ENCODE assay signal across 2 cellular contexts in the genomic region with DNA sequence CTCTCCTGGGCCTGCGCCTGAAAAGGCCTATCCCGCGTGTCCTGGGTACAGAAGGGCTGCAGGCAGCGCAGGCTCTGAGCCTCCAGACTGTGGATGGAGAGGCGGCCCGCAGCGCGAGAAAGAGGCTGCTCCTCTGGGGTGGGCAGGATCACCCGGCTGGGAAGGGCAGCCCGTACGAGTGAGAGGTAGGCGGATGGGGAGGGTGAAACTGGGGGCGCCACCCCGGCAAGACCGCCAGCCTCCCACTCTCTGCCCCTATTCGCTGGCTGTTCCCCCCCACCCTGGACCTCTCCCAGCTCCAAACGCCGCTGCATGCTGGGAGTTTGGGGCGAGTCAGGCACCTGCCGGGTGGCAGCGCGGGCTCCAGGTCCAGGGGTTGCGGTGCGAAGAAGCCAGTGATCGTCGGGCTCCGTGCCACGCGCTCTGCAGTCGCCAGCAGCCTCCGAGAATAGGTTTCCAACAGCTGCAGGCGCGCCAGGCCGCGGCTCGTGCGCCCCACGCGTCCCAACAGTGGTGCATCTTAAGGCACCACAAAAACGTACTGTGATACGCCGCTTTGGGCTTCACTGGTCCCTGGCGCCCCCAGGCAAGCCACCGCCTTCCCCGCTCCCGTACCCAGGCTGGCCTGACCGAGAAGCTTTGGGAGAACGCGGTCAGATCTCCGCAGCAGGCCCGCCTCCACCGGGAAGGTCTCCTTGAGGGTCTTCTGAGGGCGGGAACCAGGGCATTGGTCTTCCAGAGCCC.
TF ChIP-seq lines count a peak whose summit lies in the region.

No MANE protein-coding gene starts in this region.

TF ChIP-seq in IMR-90, 13 proteins besides CTCF, POLR2A, EP300 and RAD21:
- TF ChIP-seq CEBPB (IDR thresholded peaks at IDR 0.05; ENCODE audit: low read depth, low read length) = no peak
- no peak for TF ChIP-seq FOS (IDR thresholded peaks at IDR 0.05; ENCODE audit: low read depth, low read length)
- no peak for TF ChIP-seq RFX5 (IDR thresholded peaks at IDR 0.05; ENCODE audit: low read depth, low read length)
- no peak for TF ChIP-seq MAFK (IDR thresholded peaks at IDR 0.05; ENCODE audit: low read depth, low read length)
- TF ChIP-seq SMC3 (IDR thresholded peaks at IDR 0.05; ENCODE audit: low read depth, low read length) = no peak
- no peak for TF ChIP-seq MXI1 (IDR thresholded peaks at IDR 0.05; ENCODE audit: borderline replicate concordance, low read depth, low read length)
- TF ChIP-seq BHLHE40 (IDR thresholded peaks at IDR 0.05; ENCODE audit: low read depth, low read length) = no peak
- TF ChIP-seq MAZ (IDR thresholded peaks at IDR 0.05; ENCODE audit: borderline replicate concordance, low read depth, low read length) = no peak
- TF ChIP-seq CHD1 (IDR thresholded peaks at IDR 0.05; ENCODE audit: low read depth, low read length) = no peak
- TF ChIP-seq, protein P1, sequence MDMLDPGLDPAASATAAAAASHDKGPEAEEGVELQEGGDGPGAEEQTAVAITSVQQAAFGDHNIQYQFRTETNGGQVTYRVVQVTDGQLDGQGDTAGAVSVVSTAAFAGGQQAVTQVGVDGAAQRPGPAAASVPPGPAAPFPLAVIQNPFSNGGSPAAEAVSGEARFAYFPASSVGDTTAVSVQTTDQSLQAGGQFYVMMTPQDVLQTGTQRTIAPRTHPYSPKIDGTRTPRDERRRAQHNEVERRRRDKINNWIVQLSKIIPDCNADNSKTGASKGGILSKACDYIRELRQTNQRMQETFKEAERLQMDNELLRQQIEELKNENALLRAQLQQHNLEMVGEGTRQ (IDR thresholded peaks at IDR 0.05; ENCODE audit: low read depth, low read length) = no peak
- TF ChIP-seq, protein P2, sequence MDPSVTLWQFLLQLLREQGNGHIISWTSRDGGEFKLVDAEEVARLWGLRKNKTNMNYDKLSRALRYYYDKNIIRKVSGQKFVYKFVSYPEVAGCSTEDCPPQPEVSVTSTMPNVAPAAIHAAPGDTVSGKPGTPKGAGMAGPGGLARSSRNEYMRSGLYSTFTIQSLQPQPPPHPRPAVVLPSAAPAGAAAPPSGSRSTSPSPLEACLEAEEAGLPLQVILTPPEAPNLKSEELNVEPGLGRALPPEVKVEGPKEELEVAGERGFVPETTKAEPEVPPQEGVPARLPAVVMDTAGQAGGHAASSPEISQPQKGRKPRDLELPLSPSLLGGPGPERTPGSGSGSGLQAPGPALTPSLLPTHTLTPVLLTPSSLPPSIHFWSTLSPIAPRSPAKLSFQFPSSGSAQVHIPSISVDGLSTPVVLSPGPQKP (IDR thresholded peaks at IDR 0.05; ENCODE audit: borderline replicate concordance, low read depth, low read length) = no peak
- TF ChIP-seq NFE2L2 (IDR thresholded peaks at IDR 0.05; ENCODE audit: low read depth, low read length) = no peak
- TF ChIP-seq RCOR1 (IDR thresholded peaks at IDR 0.05; ENCODE audit: insufficient replicate concordance, low read length) = no peak

TF ChIP-seq in GM12878, 131 proteins besides CTCF, POLR2A, EP300 and RAD21:
- TF ChIP-seq IRF4 (IDR thresholded peaks at IDR 0.05; ENCODE audit: low read depth, low read length) (no peak), BHLHE40 (IDR thresholded peaks at IDR 0.05; ENCODE audit: borderline replicate concordance in 1 of 2, low read depth in 2 of 2, low read length in 1 of 2) (0 out of 4 replicates have a peak, but pooled peaks of 1 of the 2 experiments have one; percentile 16), BMI1 (IDR thresholded peaks at IDR 0.05; ENCODE audit: borderline replicate concordance) (no peak)
- TF ChIP-seq, protein P3, sequence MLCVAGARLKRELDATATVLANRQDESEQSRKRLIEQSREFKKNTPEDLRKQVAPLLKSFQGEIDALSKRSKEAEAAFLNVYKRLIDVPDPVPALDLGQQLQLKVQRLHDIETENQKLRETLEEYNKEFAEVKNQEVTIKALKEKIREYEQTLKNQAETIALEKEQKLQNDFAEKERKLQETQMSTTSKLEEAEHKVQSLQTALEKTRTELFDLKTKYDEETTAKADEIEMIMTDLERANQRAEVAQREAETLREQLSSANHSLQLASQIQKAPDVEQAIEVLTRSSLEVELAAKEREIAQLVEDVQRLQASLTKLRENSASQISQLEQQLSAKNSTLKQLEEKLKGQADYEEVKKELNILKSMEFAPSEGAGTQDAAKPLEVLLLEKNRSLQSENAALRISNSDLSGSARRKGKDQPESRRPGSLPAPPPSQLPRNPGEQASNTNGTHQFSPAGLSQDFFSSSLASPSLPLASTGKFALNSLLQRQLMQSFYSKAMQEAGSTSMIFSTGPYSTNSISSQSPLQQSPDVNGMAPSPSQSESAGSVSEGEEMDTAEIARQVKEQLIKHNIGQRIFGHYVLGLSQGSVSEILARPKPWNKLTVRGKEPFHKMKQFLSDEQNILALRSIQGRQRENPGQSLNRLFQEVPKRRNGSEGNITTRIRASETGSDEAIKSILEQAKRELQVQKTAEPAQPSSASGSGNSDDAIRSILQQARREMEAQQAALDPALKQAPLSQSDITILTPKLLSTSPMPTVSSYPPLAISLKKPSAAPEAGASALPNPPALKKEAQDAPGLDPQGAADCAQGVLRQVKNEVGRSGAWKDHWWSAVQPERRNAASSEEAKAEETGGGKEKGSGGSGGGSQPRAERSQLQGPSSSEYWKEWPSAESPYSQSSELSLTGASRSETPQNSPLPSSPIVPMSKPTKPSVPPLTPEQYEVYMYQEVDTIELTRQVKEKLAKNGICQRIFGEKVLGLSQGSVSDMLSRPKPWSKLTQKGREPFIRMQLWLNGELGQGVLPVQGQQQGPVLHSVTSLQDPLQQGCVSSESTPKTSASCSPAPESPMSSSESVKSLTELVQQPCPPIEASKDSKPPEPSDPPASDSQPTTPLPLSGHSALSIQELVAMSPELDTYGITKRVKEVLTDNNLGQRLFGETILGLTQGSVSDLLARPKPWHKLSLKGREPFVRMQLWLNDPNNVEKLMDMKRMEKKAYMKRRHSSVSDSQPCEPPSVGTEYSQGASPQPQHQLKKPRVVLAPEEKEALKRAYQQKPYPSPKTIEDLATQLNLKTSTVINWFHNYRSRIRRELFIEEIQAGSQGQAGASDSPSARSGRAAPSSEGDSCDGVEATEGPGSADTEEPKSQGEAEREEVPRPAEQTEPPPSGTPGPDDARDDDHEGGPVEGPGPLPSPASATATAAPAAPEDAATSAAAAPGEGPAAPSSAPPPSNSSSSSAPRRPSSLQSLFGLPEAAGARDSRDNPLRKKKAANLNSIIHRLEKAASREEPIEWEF (IDR thresholded peaks at IDR 0.05; ENCODE audit: insufficient replicate concordance, low read depth, low read length) = no peak
